ENCODE assay signal across 1 cellular context in the genomic region with DNA sequence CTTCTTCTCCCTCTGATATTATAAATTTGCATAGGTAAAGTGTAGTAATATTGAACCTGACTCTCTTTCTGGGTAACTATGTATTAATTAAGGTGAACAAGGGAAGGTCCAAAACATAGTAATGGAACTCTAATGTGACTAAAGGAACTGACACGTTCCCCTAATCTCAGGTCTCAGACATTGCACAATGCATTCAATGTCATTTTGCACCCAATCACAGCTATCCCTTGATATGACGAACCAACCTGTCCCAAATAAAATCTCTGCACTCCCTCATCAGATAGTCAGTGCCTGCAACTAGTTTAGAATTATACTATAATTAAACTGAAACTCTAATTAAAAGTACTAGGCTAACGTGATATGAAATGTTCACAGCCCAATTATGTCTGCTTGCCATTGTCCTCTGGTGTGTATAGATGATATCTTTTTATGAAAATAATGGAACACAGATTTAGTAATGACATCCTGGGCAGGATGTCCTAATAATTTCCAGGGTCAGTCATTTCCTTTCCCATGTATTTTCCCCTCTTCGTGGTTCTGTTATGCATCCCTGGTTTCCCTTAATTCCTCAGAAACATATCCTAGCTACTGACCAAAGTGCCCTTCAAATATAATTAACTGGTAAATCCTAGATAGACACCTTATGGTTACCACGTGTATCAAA.
TF ChIP-seq lines count a peak whose summit lies in the region.

No MANE protein-coding gene starts in this region.

TF ChIP-seq in H1, 55 proteins besides CTCF, POLR2A, EP300 and RAD21 (continued from another document):
- 0 out of 2 replicates have a peak, but pooled peaks have one; percentile 20 for TF ChIP-seq CEBPB (IDR thresholded peaks at IDR 0.05; ENCODE audit: low read depth, low read length)
